8 cellular contexts compared by ENCODE assay signal in the genomic region with DNA sequence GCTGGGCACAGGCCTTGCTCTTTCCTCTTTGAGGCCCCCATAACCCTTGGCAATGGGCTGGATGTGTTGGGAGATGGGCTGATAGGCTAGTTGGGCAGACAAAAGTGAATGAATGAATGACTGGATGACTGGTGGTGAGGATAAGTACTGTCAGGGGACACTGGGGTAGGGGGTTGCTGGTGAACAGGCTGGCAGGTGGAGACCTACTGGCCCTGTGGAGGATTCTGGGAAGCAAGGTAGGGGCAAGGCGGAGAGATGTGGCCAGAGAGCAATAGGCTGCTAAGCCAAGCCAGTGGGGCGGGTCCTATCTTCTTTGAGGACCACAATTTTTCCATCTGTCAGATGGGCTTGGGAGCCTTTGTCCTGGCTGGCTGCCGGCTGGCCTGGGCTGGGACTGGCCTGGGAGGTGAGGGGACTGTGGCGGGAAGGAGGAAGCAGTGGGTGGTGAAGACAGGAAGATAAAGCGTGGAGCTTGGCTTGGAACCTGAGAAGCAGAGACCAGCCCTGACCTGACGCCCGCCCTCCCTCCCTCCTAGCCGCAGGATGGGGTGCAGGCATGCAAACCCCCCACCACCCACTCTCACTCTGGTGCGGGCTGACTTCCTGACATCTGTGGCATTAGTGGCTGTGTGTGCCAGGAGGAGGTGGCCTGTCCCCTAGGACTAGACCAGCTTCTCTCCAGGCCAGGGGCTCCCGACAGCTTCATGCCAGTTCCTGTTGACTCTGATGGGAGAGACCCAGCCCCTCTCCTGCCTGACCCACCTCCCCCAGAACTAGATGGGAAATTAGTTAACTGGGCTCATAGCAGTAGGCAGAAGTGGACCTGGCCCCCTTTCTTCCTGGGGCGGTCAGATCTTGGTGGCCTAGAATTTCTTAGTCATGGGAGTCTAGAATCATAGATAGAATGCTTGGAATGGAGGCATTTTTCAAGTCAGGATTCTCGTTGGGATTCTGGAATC. TPM values are rescaled to one million over a fixed set of nuclear protein-coding genes. Genes with fewer than 3 reads are reported as not detected.
DNase-seq lines count a peak whose midpoint lies in the region; ATAC-seq and TF ChIP-seq lines count a peak whose summit lies in the region.

No MANE protein-coding gene starts in this region.

- TF ChIP-seq CTCF in mammary epithelial cell (conservative IDR thresholded peaks at IDR 0.05 in 1 of 2, IDR thresholded peaks at IDR 0.05 in 1 of 2; ENCODE audit: extremely low read depth in 1 of 2, insufficient read depth in 1 of 2, low read depth in 1 of 2, low read length in 2 of 2) (no peak), PC-3 (conservative IDR thresholded peaks at IDR 0.05; ENCODE audit: low read depth, low read length) (no peak)

- no peaks in the 10 kb centered on the region for H3K36me3 ChIP-seq in mammary epithelial cell (ENCODE audit: insufficient read depth, low read length)
- no peaks in the 10 kb centered on the region for H3K36me3 ChIP-seq in PC-3 (ENCODE audit: low read depth, low read length)

- H3K9ac ChIP-seq in mammary epithelial cell (ENCODE audit: insufficient read depth, low read length) (no peak overlapping the region), PC-3 (ENCODE audit: low read length) (no peak overlapping the region)

- ATAC-seq in stimulated activated naive CD8-positive, alpha-beta T cell treated with anti-CD3 and anti-CD28 coated beads, Interleukin-15, amount 100 ng/mL, for 72 hours = no peak
- ATAC-seq in PC-3 (no peak), GM19467 (IDR thresholded peaks at IDR 0.05; ENCODE audit: unreplicated experiment) (no peak)

- peak overlapping the region; percentile 40 for H3K27ac Mint-ChIP-seq in stimulated activated naive CD8-positive, alpha-beta T cell treated with anti-CD3 and anti-CD28 coated beads, Interleukin-15, Interleukin-2, amounts not matched to agents 100 ng/mL and 50 ng/mL, for 24 hours
- H3K27ac Mint-ChIP-seq in stimulated activated naive CD8-positive, alpha-beta T cell treated with anti-CD3 and anti-CD28 coated beads, Interleukin-15, amount 100 ng/mL, for 72 hours = peak overlapping the region in 1 of 2 donors; percentile 10

- H3K9me3 Mint-ChIP-seq in stimulated activated naive CD8-positive, alpha-beta T cell treated with anti-CD3 and anti-CD28 coated beads, Interleukin-15, Interleukin-2, amounts not matched to agents 100 ng/mL and 50 ng/mL, for 24 hours = no peaks in the 10 kb centered on the region
- no peaks in the 10 kb centered on the region for H3K9me3 Mint-ChIP-seq in stimulated activated naive CD8-positive, alpha-beta T cell treated with anti-CD3 and anti-CD28 coated beads, Interleukin-15, amount 100 ng/mL, for 72 hours

- no peak overlapping the region for H3K4me3 Mint-ChIP-seq in stimulated activated naive CD8-positive, alpha-beta T cell treated with anti-CD3 and anti-CD28 coated beads, Interleukin-15, Interleukin-2, amounts not matched to agents 100 ng/mL and 50 ng/mL, for 24 hours
- H3K4me3 Mint-ChIP-seq in stimulated activated naive CD8-positive, alpha-beta T cell treated with anti-CD3 and anti-CD28 coated beads, Interleukin-15, amount 100 ng/mL, for 72 hours = peak overlapping the region in 1 of 2 donors; percentile 7

- intact Hi-C loops in mammary epithelial cell (cut with micrococcal nuclease) = no loop called here
- intact Hi-C loops in PC-3 (cut with micrococcal nuclease) = no loop called here

- BruUV-seq in mammary epithelial cell (replicated peaks; lab: Mats Ljungman, UMichigan) = no TSS peak
- no TSS peak for BruUV-seq in PC-3 (replicated peaks; lab: Mats Ljungman, UMichigan)

- H3K27me3 ChIP-seq in mammary epithelial cell (ENCODE audit: insufficient read depth, low read length) (no peaks in the 10 kb centered on the region), PC-3 (ENCODE audit: low read length) (no peaks in the 10 kb centered on the region)

- peaks cover 83% of the 10 kb centered on the region for H3K4me1 ChIP-seq in mammary epithelial cell (ENCODE audit: insufficient read depth, low read length)
- H3K4me1 ChIP-seq in PC-3 (ENCODE audit: insufficient read depth, low read length) = peaks cover 35% of the 10 kb centered on the region

- H3K27me3 Mint-ChIP-seq in stimulated activated naive CD8-positive, alpha-beta T cell treated with anti-CD3 and anti-CD28 coated beads, Interleukin-15, Interleukin-2, amounts not matched to agents 100 ng/mL and 50 ng/mL, for 24 hours = peaks cover under 1% of the 10 kb centered on the region
- H3K27me3 Mint-ChIP-seq in stimulated activated naive CD8-positive, alpha-beta T cell treated with anti-CD3 and anti-CD28 coated beads, Interleukin-15, amount 100 ng/mL, for 72 hours = peaks cover 36% of the 10 kb centered on the region

- dilution Hi-C loops in mammary epithelial cell (cut with HindIII; ENCODE audit: low sequenced_read_pairs) = no loop called here

- H4K20me1 ChIP-seq in mammary epithelial cell (ENCODE audit: insufficient read depth, low read length) (no peaks in the 10 kb centered on the region), PC-3 (ENCODE audit: low read length) (no peaks in the 10 kb centered on the region)

- no peaks in the 10 kb centered on the region for H3K9me2 ChIP-seq in PC-3 (replicated peaks; ENCODE audit: low read length)

- H3K4me1 Mint-ChIP-seq in stimulated activated naive CD8-positive, alpha-beta T cell treated with anti-CD3 and anti-CD28 coated beads, Interleukin-15, Interleukin-2, amounts not matched to agents 100 ng/mL and 50 ng/mL, for 24 hours (ENCODE audit: low read depth) = peaks cover 56% of the 10 kb centered on the region
- H3K4me1 Mint-ChIP-seq in stimulated activated naive CD8-positive, alpha-beta T cell treated with anti-CD3 and anti-CD28 coated beads, Interleukin-15, amount 100 ng/mL, for 72 hours = peaks cover 43% of the 10 kb centered on the region

- H2AFZ ChIP-seq in mammary epithelial cell (ENCODE audit: low read depth, low read length) = peak overlapping the region; percentile 60
- H2AFZ ChIP-seq in PC-3 (ENCODE audit: low read length) = no peak overlapping the region

- no peaks in the 10 kb centered on the region for H3K36me3 Mint-ChIP-seq in stimulated activated naive CD8-positive, alpha-beta T cell treated with anti-CD3 and anti-CD28 coated beads, Interleukin-15, Interleukin-2, amounts not matched to agents 100 ng/mL and 50 ng/mL, for 24 hours (ENCODE audit: low read depth)

- peak overlapping the region; percentile 84 for H3K4me2 ChIP-seq in mammary epithelial cell (ENCODE audit: insufficient read depth, low read depth, low read length)
- H3K4me2 ChIP-seq in PC-3 (ENCODE audit: low read length) = no peak overlapping the region

- H3K9me3 ChIP-seq in mammary epithelial cell (replicated peaks; ENCODE audit: insufficient read depth, low read length) (no peaks in the 10 kb centered on the region), PC-3 (ENCODE audit: low read length) (no peaks in the 10 kb centered on the region)

- peak overlapping the region; percentile 41 for H3K27ac ChIP-seq in mammary epithelial cell (ENCODE audit: insufficient read depth, low read depth, low read length)
- no peak overlapping the region for H3K27ac ChIP-seq in PC-3 (ENCODE audit: low read length)

- POLR2A ChIA-PET in PC-3 (lab: Charles Lee; ENCODE audit: unreplicated experiment) = no interaction called here

- H3F3A ChIP-seq in PC-3 (ENCODE audit: low read length, unreplicated experiment) = peaks cover 2% of the 10 kb centered on the region

- H3K79me2 ChIP-seq in mammary epithelial cell (ENCODE audit: insufficient read depth, low read length) (peaks cover 76% of the 10 kb centered on the region), PC-3 (ENCODE audit: low read length) (peaks cover 70% of the 10 kb centered on the region)

- H3K4me3 ChIP-seq in mammary epithelial cell (replicated peaks in 1 of 3; ENCODE audit: insufficient read depth in 1 of 3, low read depth in 2 of 3, low read length in 3 of 3) (no peak overlapping the region), PC-3 (ENCODE audit: low read length) (no peak overlapping the region)

- in situ Hi-C loops in mammary epithelial cell (cut with MboI; ENCODE audit: low sequenced_read_pairs in 2 of 2) = no loop called here

- DNase-seq in stimulated activated naive CD8-positive, alpha-beta T cell treated with anti-CD3 and anti-CD28 coated beads, Interleukin-15, amount 100 ng/mL, for 72 hours = no peak
- DNase-seq in mammary epithelial cell (no peak), myocyte (ENCODE audit: low read depth) (peak; percentile 92), PC-3 (no peak), cerebellum (ENCODE audit: low spot score) (no peak)
- no peak for DNase-seq in activated T-cell treated with anti-CD3 and anti-CD28 coated beads, Interleukin-2, amount 50 U/mL, for 1 hour

- CTCF ChIA-PET in mammary epithelial cell (lab: Charles Lee; ENCODE audit: low non-redundant PET) (no interaction called here), PC-3 (lab: Charles Lee) (no interaction called here)

- 48% methylated on average over 11 of the region's 12 CpGs for WGBS in mammary epithelial cell (ENCODE audit: low coverage, missing lambda C conversion rate)

RNA-seq across cellular contexts. Expression of gene CXXC5, which starts 9.5 kb away (rescaled TPM):
- 10 to 100 TPM; 13.8 to 47.3 TPM for total RNA-seq in mammary epithelial cell
- 16.6 TPM for polyA plus RNA-seq in mammary epithelial cell
- polyA minus RNA-seq in mammary epithelial cell = 5.8 TPM
- 246 and 253 TPM in 2 replicates for total RNA-seq in myocyte
- 186 TPM for polyA plus RNA-seq in myocyte (2012)
- 31.1 and 42.4 TPM in 2 replicates for total RNA-seq in PC-3 (2014; rRNA removed)
- total RNA-seq in cerebellum = 76.6 TPM
